23 cellular contexts compared by ENCODE assay signal in the genomic region with DNA sequence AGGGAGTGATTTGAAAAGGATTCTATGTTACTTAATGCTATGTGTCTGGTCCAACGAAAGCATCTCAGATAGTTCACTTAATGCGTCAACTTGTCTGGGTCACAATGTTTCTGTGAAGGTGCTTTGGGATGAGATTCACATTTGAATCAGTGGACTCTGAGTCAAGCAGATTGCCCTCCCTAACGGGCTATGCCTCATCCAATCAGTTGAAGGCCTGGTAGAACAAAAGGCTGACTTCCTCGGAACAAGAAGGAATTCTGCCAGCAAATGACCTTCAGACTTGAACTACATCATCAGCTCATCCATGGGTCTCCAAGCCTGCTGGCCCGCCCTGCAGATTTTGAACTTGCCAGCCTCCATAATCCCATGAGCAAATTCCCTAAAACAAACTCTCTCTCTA. TPM values are rescaled to one million over a fixed set of nuclear protein-coding genes. Genes with fewer than 3 reads are reported as not detected.
DNase-seq lines count a peak whose midpoint lies in the region; ATAC-seq and TF ChIP-seq lines count a peak whose summit lies in the region.
"Had no signal": no experiment of that assay in that cellular context is flagged by ENCODE, and none has a peak within 500 bp of the region (broad histone marks: within the 10 kb centered on the region; RNA-seq: fewer than 3 reads in every experiment).

No MANE protein-coding gene starts in this region.

- TF ChIP-seq POLR2A in adrenal gland (IDR thresholded peaks at IDR 0.05) (no peak), tibial nerve (IDR thresholded peaks at IDR 0.05) (no peak)

- no peaks in the 10 kb centered on the region for H3K9me3 ChIP-seq in adrenal gland (replicated peaks in 1 of 3)
- peaks cover 0 to 3% of the 10 kb centered on the region in 2 donors for H3K9me3 ChIP-seq in muscle layer of duodenum (ENCODE audit: control insufficient read depth in 1 of 2, low read length in 2 of 2)
- peaks cover 0 to 8% (median 2%) of the 10 kb centered on the region in 4 donors for H3K9me3 ChIP-seq in tibial nerve
- H3K9me3 ChIP-seq: prostate gland, suprapubic skin had no signal

- TF ChIP-seq CTCF in adrenal gland (IDR thresholded peaks at IDR 0.05): no peak
- no peak for TF ChIP-seq CTCF in fibroblast of the aortic adventitia (IDR thresholded peaks at IDR 0.05; ENCODE audit: insufficient read depth, low read length)
- TF ChIP-seq CTCF in tibial nerve (IDR thresholded peaks at IDR 0.05): no peak

- intact Hi-C loops in adrenal gland (cut with DNase I): no loop called here

- no peak for TF ChIP-seq EP300 in tibial nerve (IDR thresholded peaks at IDR 0.05)

- H3K27ac ChIP-seq in adrenal gland: peak overlapping the region in 2 of 5 donors; percentile 29 to 56
- H3K27ac ChIP-seq in muscle layer of duodenum (ENCODE audit: low read length): peak overlapping the region; percentile 1
- peak overlapping the region in 3 of 4 donors; percentile 45 to 76 (median 54) for H3K27ac ChIP-seq in tibial nerve
- H3K27ac ChIP-seq: neural progenitor cell, prostate gland, RWPE1, suprapubic skin had no signal

- H3K4me3 ChIP-seq in adrenal gland (no peak overlapping the region), fibroblast of the aortic adventitia (ENCODE audit: low read depth, low read length) (no peak overlapping the region), muscle layer of duodenum (ENCODE audit: low read depth in 1 of 2, low read length in 2 of 2) (no peak overlapping the region), tibial nerve (no peak overlapping the region)
- H3K4me3 ChIP-seq: neural progenitor cell, prostate gland, smooth muscle cell, suprapubic skin had no signal

- ATAC-seq in GM19467 (IDR thresholded peaks at IDR 0.05; ENCODE audit: unreplicated experiment): no peak
- ATAC-seq: activated naive CD4-positive, alpha-beta T cell treated with anti-CD3 and anti-CD28 coated beads, Interleukin-2, amount 50 U/mL, for 72 hours; HCT116; SK-N-SH treated with all-trans-retinoic acid at 6 μM for 48 hours; WTC11 had no signal

- H3K27me3 ChIP-seq in adrenal gland (no peaks in the 10 kb centered on the region), muscle layer of duodenum (ENCODE audit: low read depth, low read length) (no peaks in the 10 kb centered on the region), tibial nerve (no peaks in the 10 kb centered on the region)
- H3K27me3 ChIP-seq: neural progenitor cell, suprapubic skin had no signal

- H3K36me3 ChIP-seq in adrenal gland (replicated peaks in 1 of 2) (no peaks in the 10 kb centered on the region), muscle layer of duodenum (ENCODE audit: control insufficient read depth in 1 of 2, insufficient read depth in 2 of 2, low read length in 2 of 2) (no peaks in the 10 kb centered on the region), tibial nerve (peaks cover 0 to 16% (median 0%) of the 10 kb centered on the region in 3 donors)
- H3K36me3 ChIP-seq: neural progenitor cell, prostate gland had no signal

- DNase-seq in adrenal gland: peak in 5 of 7 donors; percentile 27 to 51 (median 40)
- DNase-seq in fibroblast of the aortic adventitia (ENCODE audit: low read depth): peak; percentile 26
- no peak for DNase-seq in tibial nerve (ENCODE audit: low spot score in 2 of 2)
- DNase-seq in NCI-H1694 (lab: John Stamatoyannopoulos, UW): no peak
- no peak for DNase-seq in NCI-H1436 treated with DMSO at 0.1 percent for 48 hours (lab: John Stamatoyannopoulos, UW)
- DNase-seq: EL; hippocampal formation; immature natural killer cell; NCI-H1092 treated with DMSO at 0.1 percent for 48 hours; NCI-H2081; NCI-H774; stimulated activated CD4-positive, alpha-beta T cell treated with anti-CD3 and anti-CD28 coated beads, Interleukin-2, amount 100 ng/mL, for 24 hours had no signal

- H3K4me1 ChIP-seq in adrenal gland (replicated peaks in 1 of 2) (peaks cover 0 to 6% of the 10 kb centered on the region in 2 donors), muscle layer of duodenum (ENCODE audit: control insufficient read depth in 1 of 2, insufficient read depth in 2 of 2, low read length in 2 of 2) (peaks cover 7 to 22% of the 10 kb centered on the region in 2 donors), tibial nerve (peaks cover 0 to 80% (median 15%) of the 10 kb centered on the region in 4 donors)
- H3K4me1 ChIP-seq: neural progenitor cell, prostate gland had no signal

- 53 to 71% (median 60%) methylated on average over 5 of the region's 5 CpGs for WGBS in adrenal gland, 4 donors
- WGBS in tibial nerve, 2 donors: 43 to 52% methylated on average over 5 of the region's 5 CpGs

RNA-seq across cellular contexts. Expression of gene EMP2, which starts 15.2 kb away (rescaled TPM):
- total RNA-seq in adrenal gland: 10 to 100 TPM in 7 of 8 donors, 1 to 10 TPM in 1; 6.2 to 34.0 (median 14.9) TPM
- 10 to 100 TPM in 2 of 3 donors, 1 to 10 TPM in 1; 5.9 to 10.2 (median 10.0) TPM for polyA plus RNA-seq in adrenal gland
- total RNA-seq in fibroblast of the aortic adventitia (ENCODE audit: low replicate concordance): 6.8 and 31.1 TPM in 2 replicates
- 10 to 100 TPM; 60.5 to 72.1 (median 65.5) TPM for total RNA-seq in tibial nerve
- total RNA-seq: activated naive CD4-positive, alpha-beta T cell treated with anti-CD3 and anti-CD28 coated beads, Interleukin-2, amount 50 U/mL, for 72 hours had no signal
- polyA plus RNA-seq: immature natural killer cell had no signal

Comparison
In these comparisons a context has a peak if more than half of its experiments do, and no peak if none do; other contexts are left out.
1. DNase-seq: peak in adrenal gland (5 of 7) and fibroblast of the aortic adventitia (single experiment); none in tibial nerve (0 of 2), NCI-H1694 (single experiment) and NCI-H1436 treated with DMSO at 0.1 percent for 48 hours (single experiment).